8 cellular contexts compared by ENCODE assay signal in the genomic region with DNA sequence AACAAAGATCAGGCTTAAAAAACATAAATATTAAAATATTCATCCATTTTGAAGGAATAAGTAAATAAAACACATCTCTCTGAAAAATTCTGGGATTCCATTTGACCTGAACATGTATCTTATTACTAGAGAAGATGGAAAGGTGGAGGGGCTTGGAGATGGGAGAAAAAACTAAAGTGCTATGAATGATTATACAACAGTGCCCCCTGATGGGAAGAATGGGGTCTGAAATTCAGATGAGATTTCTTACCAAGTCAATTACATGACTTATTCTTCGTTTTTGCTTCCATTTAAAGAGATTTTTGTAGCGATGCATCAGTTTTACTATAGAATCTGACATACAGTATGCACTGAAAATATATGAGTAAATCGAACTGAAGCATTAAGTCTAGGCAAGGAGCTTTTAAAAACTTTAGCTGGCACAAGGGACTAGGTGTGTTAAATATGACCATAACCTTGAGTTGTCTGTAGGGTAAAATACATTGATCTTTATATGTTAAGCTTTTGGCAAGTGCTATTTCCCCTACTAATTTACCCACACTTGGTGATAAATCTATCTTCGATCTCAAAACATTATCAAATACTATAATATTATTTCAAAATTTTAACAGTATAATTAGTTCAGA.
DNase-seq lines count a peak whose midpoint lies in the region; ATAC-seq and TF ChIP-seq lines count a peak whose summit lies in the region.

No MANE protein-coding gene starts in this region.

- H3K36me3 ChIP-seq in stomach = no peaks in the 10 kb centered on the region

- H3K9me3 ChIP-seq in stomach = no peaks in the 10 kb centered on the region

- TF ChIP-seq CTCF in GM12864 (IDR thresholded peaks at IDR 0.05; ENCODE audit: low read depth, low read length, missing control alignments) (peak; percentile 40), glutamatergic neuron (IDR thresholded peaks at IDR 0.05; ENCODE audit: partially characterized antibody, unreplicated experiment) (peak; percentile 83), stomach (IDR thresholded peaks at IDR 0.05) (peak in 2 of 7 experiments; percentile 9 to 20)

- H3K4me1 ChIP-seq in stomach = no peaks in the 10 kb centered on the region

- H3K36me3 Mint-ChIP-seq in glutamatergic neuron (ENCODE audit: unreplicated experiment) = no peaks in the 10 kb centered on the region
- H3K36me3 Mint-ChIP-seq in activated T-cell treated with anti-CD3 and anti-CD28 coated beads, Interleukin-2, amount 50 U/mL, for 24 hours (ENCODE audit: low read depth) = no peaks in the 10 kb centered on the region

- peaks cover 3% of the 10 kb centered on the region for H3K9me3 Mint-ChIP-seq in glutamatergic neuron (ENCODE audit: unreplicated experiment)
- peaks cover 6% of the 10 kb centered on the region for H3K9me3 Mint-ChIP-seq in activated T-cell treated with anti-CD3 and anti-CD28 coated beads, Interleukin-2, amount 50 U/mL, for 24 hours

- H3K27ac ChIP-seq in stomach = no peak overlapping the region

- no peak for DNase-seq in GM12864 (ENCODE audit: low read depth)
- peak; percentile 68 to 70 for DNase-seq in Kasumi-1 (lab: John Stamatoyannopoulos, UW)
- DNase-seq in SKM-1 (lab: John Stamatoyannopoulos, UW; ENCODE audit: unreplicated experiment) = peak; percentile 30
- DNase-seq in glutamatergic neuron = no peak
- no peak for DNase-seq in stomach
- no peak for DNase-seq in T-helper 2 cell
- DNase-seq in activated T-cell treated with anti-CD3 and anti-CD28 coated beads, Interleukin-2, amount 50 U/mL, for 24 hours = no peak

- no peak for TF ChIP-seq EP300 in stomach (IDR thresholded peaks at IDR 0.05)

- intact Hi-C loops in stomach (cut with DNase I; ENCODE audit: low total_unique reads) = no loop called here

- H3K4me3 Mint-ChIP-seq in glutamatergic neuron (ENCODE audit: unreplicated experiment) = no peak overlapping the region
- H3K4me3 Mint-ChIP-seq in activated T-cell treated with anti-CD3 and anti-CD28 coated beads, Interleukin-2, amount 50 U/mL, for 24 hours = no peak overlapping the region

- H3K4me3 ChIP-seq in GM12864 (ENCODE audit: low read depth, low read length) (no peak overlapping the region), stomach (no peak overlapping the region)

- ATAC-seq in HG03135 (IDR thresholded peaks at IDR 0.05; ENCODE audit: unreplicated experiment) = no peak

- 26 to 32% (median 30%) methylated on average over 4 of the region's 4 CpGs for WGBS in stomach, 5 donors

- TF ChIP-seq POLR2A in stomach (IDR thresholded peaks at IDR 0.05) = no peak

- no peaks in the 10 kb centered on the region for H3K4me1 Mint-ChIP-seq in glutamatergic neuron (ENCODE audit: low read depth, unreplicated experiment)
- no peaks in the 10 kb centered on the region for H3K4me1 Mint-ChIP-seq in activated T-cell treated with anti-CD3 and anti-CD28 coated beads, Interleukin-2, amount 50 U/mL, for 24 hours (ENCODE audit: low read depth)

- no peaks in the 10 kb centered on the region for H3K27me3 Mint-ChIP-seq in glutamatergic neuron (ENCODE audit: unreplicated experiment)
- no peaks in the 10 kb centered on the region for H3K27me3 Mint-ChIP-seq in activated T-cell treated with anti-CD3 and anti-CD28 coated beads, Interleukin-2, amount 50 U/mL, for 24 hours

- no peaks in the 10 kb centered on the region for H3K27me3 ChIP-seq in stomach

- H3K27ac Mint-ChIP-seq in glutamatergic neuron (ENCODE audit: unreplicated experiment) = no peak overlapping the region
- H3K27ac Mint-ChIP-seq in activated T-cell treated with anti-CD3 and anti-CD28 coated beads, Interleukin-2, amount 50 U/mL, for 24 hours = no peak overlapping the region

Comparison
In these comparisons a context has a peak if more than half of its experiments do, and no peak if none do; other contexts are left out.
1. DNase-seq: peak in Kasumi-1 (2 of 2) and SKM-1 (single experiment); none in GM12864 (single experiment), glutamatergic neuron (single experiment), stomach (single experiment), T-helper 2 cell (0 of 5) and activated T-cell treated with anti-CD3 and anti-CD28 coated beads, Interleukin-2, amount 50 U/mL, for 24 hours (single experiment).